Comparison of ENCODE assay signal across 20 cellular contexts in the genomic region with DNA sequence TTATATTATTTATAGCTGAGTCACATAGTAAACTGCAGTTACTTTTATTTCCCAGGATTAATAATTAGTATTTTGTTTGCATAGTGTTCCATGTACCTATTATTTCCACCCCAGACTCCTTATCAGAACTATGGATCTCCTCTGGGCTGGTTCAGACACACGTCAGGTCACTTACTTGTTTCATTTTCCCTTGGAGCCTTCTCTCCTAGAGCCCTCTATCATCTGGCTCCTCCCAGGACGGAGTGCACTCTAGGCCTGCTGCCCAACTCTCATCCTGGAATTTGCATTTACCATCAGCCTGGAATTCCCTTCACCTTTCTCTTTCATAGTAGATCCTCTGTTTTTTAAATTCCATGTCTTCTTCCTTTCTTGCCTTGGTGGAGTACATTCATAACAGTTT. TPM values are rescaled to one million over a fixed set of nuclear protein-coding genes. Genes with fewer than 3 reads are reported as not detected.
"Had no signal": no experiment of that assay in that cellular context is flagged by ENCODE, and none has a peak within 500 bp of the region (broad histone marks: within the 10 kb centered on the region; RNA-seq: fewer than 3 reads in every experiment).

No MANE protein-coding gene starts in this region.

- H3K27ac ChIP-seq: brain microvascular endothelial cell, coronary artery, gastrocnemius medialis, lower lobe of right lung, skin epidermis, upper lobe of right lung had no signal

- H3K4me1 ChIP-seq: lower lobe of right lung, upper lobe of right lung had no signal

- DNase-seq: activated CD4-positive, alpha-beta T cell treated with anti-CD3 and anti-CD28 coated beads, Interleukin-2, amount 10 ng/mL, durations not matched to agents 7 days and 5 days; activated CD8-positive, alpha-beta memory T cell treated with anti-CD3 and anti-CD28 coated beads, Interleukin-2, amount 50 U/mL, for 4 hours; activated naive CD4-positive, alpha-beta T cell treated with anti-CD3 and anti-CD28 coated beads, Interleukin-2, amount 10 ng/mL, durations not matched to agents 7 days and 5 days; activated naive CD8-positive, alpha-beta T cell treated with anti-CD3 and anti-CD28 coated beads, Interleukin-2, amount 50 U/mL, for 24 hours; activated T-cell treated with anti-CD3 and anti-CD28 coated beads, Interleukin-2, amount 50 U/mL, for 4 hours; anterior cingulate cortex; brain microvascular endothelial cell; gastrocnemius medialis; head of caudate nucleus; immature natural killer cell; lower lobe of right lung; nucleus accumbens; posterior cingulate gyrus; right cardiac atrium; stimulated activated CD4-positive, alpha-beta T cell treated with anti-CD3 and anti-CD28 coated beads, Interleukin-15, amount 100 ng/mL, for 24 hours; stimulated activated CD4-positive, alpha-beta T cell treated with anti-CD3 and anti-CD28 coated beads, Interleukin-2, amount 100 ng/mL, for 48 hours; upper lobe of right lung had no signal

- H3K9me3 ChIP-seq: gastrocnemius medialis, lower lobe of right lung, upper lobe of right lung had no signal

- H3K27me3 ChIP-seq: brain microvascular endothelial cell, gastrocnemius medialis, upper lobe of right lung had no signal

- ATAC-seq: activated CD4-positive, CD25-positive, alpha-beta regulatory T cell treated with anti-CD3 and anti-CD28 coated beads, Interleukin-2, amount 50 U/mL, for 24 hours; activated naive CD8-positive, alpha-beta T cell treated with anti-CD3 and anti-CD28 coated beads, Interleukin-2, amount 50 U/mL, for 24 hours; activated T-cell treated with anti-CD3 and anti-CD28 coated beads, Interleukin-2, amount 50 U/mL, for 4 hours; gastrocnemius medialis; lower lobe of right lung; upper lobe of right lung had no signal

- H3K4me3 ChIP-seq: coronary artery, gastrocnemius medialis, lower lobe of right lung, skin epidermis, upper lobe of right lung had no signal

RNA-seq across cellular contexts. Expression of gene GALNT16, which starts 28.5 kb away (rescaled TPM):
- total RNA-seq: activated CD4-positive, alpha-beta T cell treated with anti-CD3 and anti-CD28 coated beads, Interleukin-2, amount 10 ng/mL, durations not matched to agents 7 days and 5 days had no signal
- polyA plus RNA-seq: immature natural killer cell had no signal
